Comparison of ENCODE assay signal across 8 cellular contexts in genomic region chr19:8306235-8307054, GRCh38. TPM values are rescaled to one million over a fixed set of nuclear protein-coding genes. Genes with fewer than 3 reads are reported as not detected.
DNase-seq lines count a peak whose midpoint lies in the region; ATAC-seq and TF ChIP-seq lines count a peak whose summit lies in the region.
"Had no signal": no experiment of that assay in that cellular context is flagged by ENCODE, and none has a peak within 500 bp of the region (broad histone marks: within the 10 kb centered on the region; RNA-seq: fewer than 3 reads in every experiment).

No MANE protein-coding gene starts in this region.

- H3K36me3 ChIP-seq in right atrium auricular region, result peaks cover 30% of the 10 kb centered on the region
- peaks cover 0 to 60% (median 23%) of the 10 kb centered on the region in 6 donors for H3K36me3 ChIP-seq in spleen

- H3K4me1 ChIP-seq in right atrium auricular region, result peaks cover 0 to 41% of the 10 kb centered on the region in 2 donors
- H3K4me1 ChIP-seq in spleen, result peaks cover 8 to 84% (median 53%) of the 10 kb centered on the region in 6 donors

- CTCF ChIA-PET in WTC11 (lab: Charles Lee), result interaction anchor here (0.6 to 3.8 kb wide), 6 partner anchors 10 to 273 kb away, joined by 3 to 18 read pairs (median 4); no protein-coding TSS in a partner anchor

- intact Hi-C loops in spleen (cut with DNase I; ENCODE audit: low total_unique reads), result no loop called here

- no peak overlapping the region for H3K27ac Mint-ChIP-seq in WTC11

- 56 to 78% (median 71%) methylated on average over 13 to 17 of the region's 17 CpGs for WGBS in spleen, 5 donors

- H3K27me3 ChIP-seq in right atrium auricular region (no peaks in the 10 kb centered on the region), spleen (replicated peaks in 1 of 7) (no peaks in the 10 kb centered on the region)

- H3K27ac ChIP-seq in right atrium auricular region (no peak overlapping the region), spleen (peak overlapping the region in 7 of 8 donors; percentile 15 to 88 (median 82))

- DNase-seq in HFF-Myc (ENCODE audit: extremely low read depth, low read depth), result no peak
- peak; percentile 10 for DNase-seq in WTC11 (ENCODE audit: low spot score)
- DNase-seq in right atrium auricular region (ENCODE audit: low spot score), result peak; percentile 49
- peak; percentile 77 for DNase-seq in spleen
- DNase-seq in DMS79 treated with DMSO at 0.1 percent for 48 hours (lab: John Stamatoyannopoulos, UW), result no peak
- no peak for DNase-seq in nucleus accumbens (lab: John Stamatoyannopoulos, UW)
- DNase-seq: NCI-H226 had no signal

- no peak for TF ChIP-seq POLR2A in spleen (IDR thresholded peaks at IDR 0.05)

- TF ChIP-seq CTCF in HFF-Myc (IDR thresholded peaks at IDR 0.05; ENCODE audit: low read depth, low read length, missing control alignments), result no peak
- TF ChIP-seq CTCF in WTC11 (IDR thresholded peaks at IDR 0.05), result no peak
- no peak for TF ChIP-seq CTCF in right atrium auricular region (IDR thresholded peaks at IDR 0.05)
- no peak for TF ChIP-seq CTCF in spleen (IDR thresholded peaks at IDR 0.05 in 8 of 11, conservative IDR thresholded peaks at IDR 0.05 in 3 of 11)

- peak overlapping the region; percentile 86 for H3K4me3 Mint-ChIP-seq in WTC11

- peaks cover 33% of the 10 kb centered on the region for H3K4me1 Mint-ChIP-seq in WTC11

- H3K4me3 ChIP-seq in HFF-Myc (replicated peaks; ENCODE audit: low read depth, low read length) (peak overlapping the region; percentile 68), right atrium auricular region (no peak overlapping the region), spleen (peak overlapping the region in 5 of 8 donors; percentile 65 to 81 (median 71))

- H3K36me3 Mint-ChIP-seq in WTC11, result peaks cover 24% of the 10 kb centered on the region

- no peaks in the 10 kb centered on the region for H3K9me3 Mint-ChIP-seq in WTC11

- no peak for ATAC-seq in WTC11
- no peak for ATAC-seq in GM21576 (IDR thresholded peaks at IDR 0.05; ENCODE audit: unreplicated experiment)

- no peaks in the 10 kb centered on the region for H3K9me3 ChIP-seq in right atrium auricular region
- H3K9me3 ChIP-seq in spleen, result no peaks in the 10 kb centered on the region

- POLR2A ChIA-PET in WTC11 (lab: Charles Lee), result interaction anchor here (0.7 kb wide), 1 partner anchor 15 kb away, joined by 3 read pairs; the partner anchor contains the start of gene RPS28

- no peaks in the 10 kb centered on the region for H3K27me3 Mint-ChIP-seq in WTC11 (ENCODE audit: low read depth)

TF ChIP-seq in WTC11, 78 proteins besides CTCF, POLR2A, EP300 and RAD21:
- TF ChIP-seq TEAD4 (CRISPR knock-in tag; IDR thresholded peaks at IDR 0.05), result no peak
- no peak for TF ChIP-seq HMGXB4 (CRISPR knock-in tag; IDR thresholded peaks at IDR 0.05)
- TF ChIP-seq ZNF425 (CRISPR knock-in tag; conservative IDR thresholded peaks at IDR 0.05), result no peak
- no peak for TF ChIP-seq RORB (CRISPR knock-in tag; IDR thresholded peaks at IDR 0.05)
- no peak for TF ChIP-seq MYBL2 (CRISPR knock-in tag; IDR thresholded peaks at IDR 0.05)
- no peak for TF ChIP-seq ZNF317 (CRISPR knock-in tag; IDR thresholded peaks at IDR 0.05; ENCODE audit: borderline replicate concordance, low read depth)
- TF ChIP-seq ZBTB21 (CRISPR knock-in tag; IDR thresholded peaks at IDR 0.05; ENCODE audit: borderline replicate concordance), result no peak
- TF ChIP-seq NFE2L1 (CRISPR knock-in tag; IDR thresholded peaks at IDR 0.05), result no peak
- no peak for TF ChIP-seq PREB (CRISPR knock-in tag; IDR thresholded peaks at IDR 0.05; ENCODE audit: borderline replicate concordance)
- TF ChIP-seq ZNF138 (CRISPR knock-in tag; conservative IDR thresholded peaks at IDR 0.05), result no peak
TF ChIP-seq in WTC11: peak in this region for 0.

RNA-seq across cellular contexts. Expression of gene CD320, which starts 1.7 kb away (rescaled TPM):
- 107 to 121 TPM (median 114 TPM) in 3 replicates for total RNA-seq in WTC11 (2021)
- total RNA-seq in right atrium auricular region, result 10 to 100 TPM; 48.8 to 51.0 TPM
- total RNA-seq in spleen, result 100 to 1,000 TPM in 1 of 7 donors, 10 to 100 TPM in 6; 35.8 to 131 (median 73.3) TPM
- polyA plus RNA-seq in spleen, result 10 to 100 TPM; 26.6 to 34.3 (median 28.1) TPM

RNA-seq across cellular contexts. Expression of gene NDUFA7, which starts 14.7 kb away (rescaled TPM):
- 76.4 to 101 TPM (median 91.9 TPM) in 3 replicates for total RNA-seq in WTC11 (2021)
- total RNA-seq in right atrium auricular region, result 10 to 100 TPM; 81.0 to 82.0 TPM
- total RNA-seq in spleen, result 10 to 100 TPM; 14.6 to 43.2 (median 28.0) TPM
- polyA plus RNA-seq in spleen, result 100 to 1,000 TPM in 1 of 3 donors, 10 to 100 TPM in 2; 95.1 to 131 (median 99.6) TPM

RNA-seq across cellular contexts. Expression of gene RPS28, which starts 14.9 kb away (rescaled TPM):
- 2,082 to 2,373 TPM (median 2,292 TPM) in 3 replicates for total RNA-seq in WTC11 (2021)
- total RNA-seq in right atrium auricular region, result 100 to 1,000 TPM; 158 to 402 TPM
- total RNA-seq in spleen, result 1,000 to 10,000 TPM in 4 of 7 donors, 100 to 1,000 TPM in 3; 356 to 1,972 (median 1,411) TPM
- polyA plus RNA-seq in spleen, result 1,000 to 10,000 TPM; 1,207 to 2,442 (median 2,131) TPM

RNA-seq across cellular contexts. Expression of gene KANK3, which starts 36.6 kb away (rescaled TPM):
- 7.8 to 8.0 TPM (median 8.0 TPM) in 3 replicates for total RNA-seq in WTC11 (2021)
- total RNA-seq in right atrium auricular region, result 10 to 100 TPM; 12.8 to 18.4 TPM
- 10 to 100 TPM; 42.2 to 84.6 (median 54.6) TPM for total RNA-seq in spleen
- 10 to 100 TPM; 14.0 to 66.7 (median 50.3) TPM for polyA plus RNA-seq in spleen

RNA-seq across cellular contexts. Expression of gene ANGPTL4, which starts 57.5 kb away (rescaled TPM):
- 1.0 to 2.7 TPM (median 2.2 TPM) in 3 replicates for total RNA-seq in WTC11 (2021)
- 10 to 100 TPM; 32.6 to 69.1 TPM for total RNA-seq in right atrium auricular region
- total RNA-seq in spleen, result 10 to 100 TPM in 4 of 7 donors, 1 to 10 TPM in 3; 1.8 to 28.3 (median 11.8) TPM
- 1 to 10 TPM; 7.4 to 8.5 (median 7.8) TPM for polyA plus RNA-seq in spleen

Comparison
In these comparisons a context has a peak if more than half of its experiments do, and no peak if none do; other contexts are left out.
1. DNase-seq: peak in WTC11 (single experiment), right atrium auricular region (single experiment) and spleen (single experiment); none in HFF-Myc (single experiment), DMS79 treated with DMSO at 0.1 percent for 48 hours (single experiment) and nucleus accumbens (0 of 56).
2. H3K4me3 ChIP-seq: peak in HFF-Myc (single experiment) and spleen (5 of 8); none in right atrium auricular region (0 of 2).
3. H3K27ac ChIP-seq: peak in spleen (7 of 8); none in right atrium auricular region (0 of 2).